18 cellular contexts compared by ENCODE assay signal in genomic region chr2:225031599-225031998, GRCh38. TPM values are rescaled to one million over a fixed set of nuclear protein-coding genes. Genes with fewer than 3 reads are reported as not detected.
A peak's percentile ranks its signal among the peaks of the same experiment; 100 is the strongest.
DNase-seq lines count a peak whose midpoint lies in the region; ATAC-seq lines count a peak whose summit lies in the region.
"Had no signal": no experiment of that assay in that cellular context is flagged by ENCODE, and none has a peak within 500 bp of the region (broad histone marks: within the 10 kb centered on the region; RNA-seq: fewer than 3 reads in every experiment).

No MANE protein-coding gene starts in this region.

- peaks cover 68 to 90% (median 85%) of the 10 kb centered on the region in 3 donors for H3K4me1 Mint-ChIP-seq in CD8-positive, alpha-beta memory T cell
- peaks cover 54% of the 10 kb centered on the region for H3K4me1 Mint-ChIP-seq in activated T-helper 17 cell treated with anti-CD3 and anti-CD28 coated beads, Interleukin-2, amount 50 U/mL, for 72 hours
- peaks cover 49 to 87% (median 79%) of the 10 kb centered on the region in 4 donors for H3K4me1 Mint-ChIP-seq in naive thymus-derived CD8-positive, alpha-beta T cell

- H3K4me3 ChIP-seq in CD8-positive, alpha-beta memory T cell (ENCODE audit: low read length), result no peak overlapping the region
- H3K4me3 ChIP-seq: HAP-1, right lobe of liver, transverse colon had no signal

- H3K4me3 Mint-ChIP-seq in CD8-positive, alpha-beta memory T cell, result peak overlapping the region in 3 of 7 donors; percentile 4 to 34 (median 22)
- peak overlapping the region; percentile 51 for H3K4me3 Mint-ChIP-seq in activated T-helper 17 cell treated with anti-CD3 and anti-CD28 coated beads, Interleukin-2, amount 50 U/mL, for 72 hours
- H3K4me3 Mint-ChIP-seq in naive thymus-derived CD8-positive, alpha-beta T cell, result peak overlapping the region in 7 of 10 donors; percentile 5 to 63 (median 40)

- CTCF ChIA-PET in CD8-positive, alpha-beta memory T cell (lab: Charles Lee), result no interaction called here

- no peaks in the 10 kb centered on the region for H3K9me3 ChIP-seq in CD8-positive, alpha-beta memory T cell (ENCODE audit: low read length)
- H3K9me3 ChIP-seq: HAP-1, right lobe of liver, transverse colon had no signal

- peaks cover 78% of the 10 kb centered on the region for H3K4me1 ChIP-seq in CD8-positive, alpha-beta memory T cell (ENCODE audit: insufficient read depth, low read length)
- H3K4me1 ChIP-seq: foreskin keratinocyte, HAP-1, right lobe of liver had no signal

- H3K27me3 Mint-ChIP-seq in CD8-positive, alpha-beta memory T cell, result no peaks in the 10 kb centered on the region
- no peaks in the 10 kb centered on the region for H3K27me3 Mint-ChIP-seq in activated T-helper 17 cell treated with anti-CD3 and anti-CD28 coated beads, Interleukin-2, amount 50 U/mL, for 72 hours
- no peaks in the 10 kb centered on the region for H3K27me3 Mint-ChIP-seq in naive thymus-derived CD8-positive, alpha-beta T cell

- no peaks in the 10 kb centered on the region for H3K27me3 ChIP-seq in CD8-positive, alpha-beta memory T cell (ENCODE audit: insufficient read depth, low read length, poor library complexity, severe bottlenecking)
- H3K27me3 ChIP-seq: foreskin keratinocyte, right lobe of liver, transverse colon had no signal

- no peaks in the 10 kb centered on the region for H3K36me3 ChIP-seq in CD8-positive, alpha-beta memory T cell (ENCODE audit: insufficient read depth, low read length)
- H3K36me3 ChIP-seq: HAP-1, right lobe of liver, transverse colon had no signal

- no peak for DNase-seq in CD8-positive, alpha-beta memory T cell
- no peak for DNase-seq in naive thymus-derived CD8-positive, alpha-beta T cell
- no peak for DNase-seq in NCI-H146 treated with DMSO at 0.1 percent for 48 hours (lab: John Stamatoyannopoulos, UW; ENCODE audit: unreplicated experiment)
- DNase-seq in NCI-H1930 (lab: John Stamatoyannopoulos, UW), result no peak
- DNase-seq: activated CD4-positive, alpha-beta T cell treated with anti-CD3 and anti-CD28 coated beads for 48 hours; activated T-cell treated with anti-CD3 and anti-CD28 coated beads for 4 hours; AML-193; foreskin keratinocyte; mammary epithelial cell; NCI-H1694; right lobe of liver; stimulated activated CD4-positive, alpha-beta T cell treated with anti-CD3 and anti-CD28 coated beads, Interleukin-15, amount 100 ng/mL, for 24 hours; transverse colon had no signal

- ATAC-seq in GM18907 (IDR thresholded peaks at IDR 0.05; ENCODE audit: unreplicated experiment), result peak; percentile 45
- ATAC-seq in activated T-helper 17 cell treated with anti-CD3 and anti-CD28 coated beads, Interleukin-2, amount 50 U/mL, for 72 hours (replicated peaks), result no peak
- no peak for ATAC-seq in naive thymus-derived CD8-positive, alpha-beta T cell
- no peak for ATAC-seq in GM18870 (IDR thresholded peaks at IDR 0.05; ENCODE audit: unreplicated experiment)
- ATAC-seq: foreskin keratinocyte, right lobe of liver had no signal

- H3K27ac Mint-ChIP-seq in CD8-positive, alpha-beta memory T cell, result peak overlapping the region in 6 of 8 donors; percentile 47 to 86 (median 71)
- H3K27ac Mint-ChIP-seq in activated T-helper 17 cell treated with anti-CD3 and anti-CD28 coated beads, Interleukin-2, amount 50 U/mL, for 72 hours, result peak overlapping the region; percentile 68
- peak overlapping the region; percentile 1 to 84 (median 72) for H3K27ac Mint-ChIP-seq in naive thymus-derived CD8-positive, alpha-beta T cell

- H3K36me3 Mint-ChIP-seq in CD8-positive, alpha-beta memory T cell, result peaks cover 7 to 41% (median 25%) of the 10 kb centered on the region in 3 donors
- H3K36me3 Mint-ChIP-seq in activated T-helper 17 cell treated with anti-CD3 and anti-CD28 coated beads, Interleukin-2, amount 50 U/mL, for 72 hours (ENCODE audit: low read depth), result peaks cover 29% of the 10 kb centered on the region
- peaks cover 9 to 36% (median 23%) of the 10 kb centered on the region in 3 donors for H3K36me3 Mint-ChIP-seq in naive thymus-derived CD8-positive, alpha-beta T cell

- no peaks in the 10 kb centered on the region for H3K9me3 Mint-ChIP-seq in CD8-positive, alpha-beta memory T cell
- no peaks in the 10 kb centered on the region for H3K9me3 Mint-ChIP-seq in activated T-helper 17 cell treated with anti-CD3 and anti-CD28 coated beads, Interleukin-2, amount 50 U/mL, for 72 hours
- no peaks in the 10 kb centered on the region for H3K9me3 Mint-ChIP-seq in naive thymus-derived CD8-positive, alpha-beta T cell

- no peak overlapping the region for H3K27ac ChIP-seq in CD8-positive, alpha-beta memory T cell (ENCODE audit: low read depth, low read length)
- H3K27ac ChIP-seq: foreskin keratinocyte, right lobe of liver, RWPE1, transverse colon had no signal

- POLR2A ChIA-PET in CD8-positive, alpha-beta memory T cell (lab: Charles Lee), result no interaction called here
- POLR2A ChIA-PET in naive thymus-derived CD8-positive, alpha-beta T cell (lab: Charles Lee), result interaction anchor here (0.7 to 1.4 kb wide), 2 partner anchors 9 to 21 kb away, joined by 4 read pairs; no protein-coding TSS in a partner anchor

RNA-seq across cellular contexts. Expression of gene DOCK10, which starts 10.7 kb away (rescaled TPM):
- total RNA-seq in CD8-positive, alpha-beta memory T cell, result 100 to 1,000 TPM; 135 to 138 TPM
- 52.4 TPM for polyA plus RNA-seq in CD8-positive, alpha-beta memory T cell
- total RNA-seq in activated T-helper 17 cell treated with anti-CD3 and anti-CD28 coated beads, Interleukin-2, amount 50 U/mL, for 72 hours, result 100 to 1,000 TPM; 142 to 227 TPM
- total RNA-seq in naive thymus-derived CD8-positive, alpha-beta T cell, result 100 to 1,000 TPM; 165 to 180 TPM
- 10 to 100 TPM; 34.1 to 57.9 (median 47.8) TPM for polyA plus RNA-seq in naive thymus-derived CD8-positive, alpha-beta T cell
